In genomic region chr6:144284474-144284752, GRCh38 we compare ENCODE assay signal across 8 cellular contexts. TPM values are rescaled to one million over a fixed set of nuclear protein-coding genes. Genes with fewer than 3 reads are reported as not detected.
A peak's percentile ranks its signal among the peaks of the same experiment; 100 is the strongest.
DNase-seq lines count a peak whose midpoint lies in the region; ATAC-seq and TF ChIP-seq lines count a peak whose summit lies in the region.

No MANE protein-coding gene starts in this region.

- DNase-seq in BJ (ENCODE audit: low read depth) (no peak), LNCaP clone FGC (ENCODE audit: low read depth) (no peak), RPMI8226 (no peak), anterior cingulate cortex (lab: John Stamatoyannopoulos, UW) (no peak), RKO (ENCODE audit: low spot score) (no peak)
- DNase-seq in naive thymus-derived CD8-positive, alpha-beta T cell = no peak

- intact Hi-C loops in dendritic cell treated with granulocyte-macrophage colony-stimulating factor and Interleukin-4, amounts not matched to agents 40 ng/mL and 50 ng/mL, for 4 days (cut with micrococcal nuclease) = loop anchor here (2.0 kb wide), 2 partner anchors 134 to 190 kb away; partner anchors contain the start of genes SF3B5 and STX11

- peak overlapping the region; percentile 74 for H3K4me3 ChIP-seq in BJ (ENCODE audit: low read depth, low read length)
- H3K4me3 ChIP-seq in LNCaP clone FGC (ENCODE audit: low read depth, low read length) = peak overlapping the region; percentile 77

- H3K27ac Mint-ChIP-seq in dendritic cell treated with granulocyte-macrophage colony-stimulating factor and Interleukin-4, amounts not matched to agents 40 ng/mL and 50 ng/mL, for 4 days = peak overlapping the region; percentile 94
- H3K27ac Mint-ChIP-seq in naive thymus-derived CD8-positive, alpha-beta T cell = peak overlapping the region in 1 of 10 donors; percentile 65

- H3K4me3 Mint-ChIP-seq in dendritic cell treated with granulocyte-macrophage colony-stimulating factor and Interleukin-4, amounts not matched to agents 40 ng/mL and 50 ng/mL, for 4 days = peak overlapping the region; percentile 95
- H3K4me3 Mint-ChIP-seq in naive thymus-derived CD8-positive, alpha-beta T cell = peak overlapping the region; percentile 91 to 99 (median 94)

- H3K27me3 ChIP-seq in BJ (ENCODE audit: control insufficient read depth, insufficient read depth, low read length) = no peaks in the 10 kb centered on the region

- CTCF ChIA-PET in BJ (lab: Yijun Ruan, JAX) = no interaction called here

- H3K27me3 Mint-ChIP-seq in dendritic cell treated with granulocyte-macrophage colony-stimulating factor and Interleukin-4, amounts not matched to agents 40 ng/mL and 50 ng/mL, for 4 days = no peaks in the 10 kb centered on the region
- H3K27me3 Mint-ChIP-seq in naive thymus-derived CD8-positive, alpha-beta T cell = peaks cover 5 to 24% (median 13%) of the 10 kb centered on the region in 5 donors

- H3K36me3 Mint-ChIP-seq in dendritic cell treated with granulocyte-macrophage colony-stimulating factor and Interleukin-4, amounts not matched to agents 40 ng/mL and 50 ng/mL, for 4 days (ENCODE audit: low read depth) = peaks cover 36% of the 10 kb centered on the region
- H3K36me3 Mint-ChIP-seq in naive thymus-derived CD8-positive, alpha-beta T cell = no peaks in the 10 kb centered on the region

- H3K9me3 Mint-ChIP-seq in dendritic cell treated with granulocyte-macrophage colony-stimulating factor and Interleukin-4, amounts not matched to agents 40 ng/mL and 50 ng/mL, for 4 days = no peaks in the 10 kb centered on the region
- no peaks in the 10 kb centered on the region for H3K9me3 Mint-ChIP-seq in naive thymus-derived CD8-positive, alpha-beta T cell

- POLR2A ChIA-PET in BJ (lab: Charles Lee) = no interaction called here
- POLR2A ChIA-PET in naive thymus-derived CD8-positive, alpha-beta T cell (lab: Charles Lee) = no interaction called here

- peaks cover 28% of the 10 kb centered on the region for H3K4me1 Mint-ChIP-seq in dendritic cell treated with granulocyte-macrophage colony-stimulating factor and Interleukin-4, amounts not matched to agents 40 ng/mL and 50 ng/mL, for 4 days (ENCODE audit: low read depth)
- H3K4me1 Mint-ChIP-seq in naive thymus-derived CD8-positive, alpha-beta T cell = peaks cover 15 to 27% (median 19%) of the 10 kb centered on the region in 4 donors

- H3K36me3 ChIP-seq in BJ (ENCODE audit: control insufficient read depth, insufficient read depth, low read length) = no peaks in the 10 kb centered on the region

- TF ChIP-seq CTCF in BJ (IDR thresholded peaks at IDR 0.05; ENCODE audit: insufficient read depth, low read depth, low read length) = no peak
- no peak for TF ChIP-seq CTCF in LNCaP clone FGC (IDR thresholded peaks at IDR 0.05; ENCODE audit: control insufficient read depth, extremely low read depth, insufficient read depth)

- no peak for ATAC-seq in naive thymus-derived CD8-positive, alpha-beta T cell
- no peak for ATAC-seq in esophagus mucosa

RNA-seq across cellular contexts. Expression of gene UTRN, which starts 0.7 kb away (rescaled TPM):
- 25.6 and 33.2 TPM in 2 replicates for polyA plus RNA-seq in BJ (2011; rRNA removed)
- polyA minus RNA-seq in BJ (2011; rRNA and poly(A)+ RNA removed) = 45.7 and 65.6 TPM in 2 replicates
- total RNA-seq in naive thymus-derived CD8-positive, alpha-beta T cell = 100 to 1,000 TPM; 140 to 153 TPM
- polyA plus RNA-seq in naive thymus-derived CD8-positive, alpha-beta T cell = 10 to 100 TPM; 37.9 to 40.3 (median 38.2) TPM
- 44.0 TPM for total RNA-seq in esophagus mucosa
